1 cellular context compared by ENCODE assay signal in genomic region chr2:172251231-172251630, GRCh38.
TF ChIP-seq lines count a peak whose summit lies in the region.

No MANE protein-coding gene starts in this region.

TF ChIP-seq in H1, 55 proteins besides CTCF, POLR2A, EP300 and RAD21 (continued from another document):
- TF ChIP-seq BCL11A (IDR thresholded peaks at IDR 0.05; ENCODE audit: low read depth in 2 of 2, low read length in 2 of 2) (no peak), MAX (IDR thresholded peaks at IDR 0.05) (no peak), CHD1 (IDR thresholded peaks at IDR 0.05; ENCODE audit: low read depth, low read length) (no peak), CBX5 (IDR thresholded peaks at IDR 0.05; ENCODE audit: low read depth, low read length) (no peak), ATF2 (IDR thresholded peaks at IDR 0.05; ENCODE audit: low read length) (no peak), TAF1 (IDR thresholded peaks at IDR 0.05; ENCODE audit: low read depth, low read length) (no peak), BRCA1 (IDR thresholded peaks at IDR 0.05; ENCODE audit: low read depth, low read length) (no peak), SIN3A (conservative IDR thresholded peaks at IDR 0.05 in 1 of 2, IDR thresholded peaks at IDR 0.05 in 1 of 2; ENCODE audit: low read depth in 1 of 2, low read length in 2 of 2) (no peak), KDM5A (IDR thresholded peaks at IDR 0.05; ENCODE audit: low read length) (no peak), MAFK (IDR thresholded peaks at IDR 0.05; ENCODE audit: low read depth, low read length) (no peak), KDM1A (IDR thresholded peaks at IDR 0.05; ENCODE audit: borderline replicate concordance, low read length) (no peak), JUN (IDR thresholded peaks at IDR 0.05; ENCODE audit: low read depth, low read length) (no peak), TCF12 (IDR thresholded peaks at IDR 0.05; ENCODE audit: low read depth, low read length) (no peak)
